Comparison of ENCODE assay signal across 1 cellular context in genomic region chr11:66902486-66903177, GRCh38.
TF ChIP-seq lines count a peak whose summit lies in the region.

No MANE protein-coding gene starts in this region.

TF ChIP-seq in HepG2, 621 proteins besides CTCF, POLR2A, EP300 and RAD21 (continued from another document and continues in another):
- TF ChIP-seq ZNF235 (CRISPR knock-in tag; IDR thresholded peaks at IDR 0.05; ENCODE audit: borderline replicate concordance) (no peak), SIN3A (IDR thresholded peaks at IDR 0.05; ENCODE audit: borderline replicate concordance, low read depth, low read length) (no peak), MXD1 (CRISPR knock-in tag; IDR thresholded peaks at IDR 0.05) (no peak), XBP1 (CRISPR knock-in tag; IDR thresholded peaks at IDR 0.05) (no peak), ZNF709 (CRISPR knock-in tag; IDR thresholded peaks at IDR 0.05) (0 out of 2 replicates have a peak, but pooled peaks have one; percentile 23), NR2F2 (IDR thresholded peaks at IDR 0.05; ENCODE audit: borderline replicate concordance, low read depth) (no peak), ZHX1 (CRISPR knock-in tag; IDR thresholded peaks at IDR 0.05; ENCODE audit: low read depth) (no peak), ZNF563 (CRISPR knock-in tag; IDR thresholded peaks at IDR 0.05) (no peak), ZNF639 (CRISPR knock-in tag; conservative IDR thresholded peaks at IDR 0.05) (no peak), ZNF549 (CRISPR knock-in tag; IDR thresholded peaks at IDR 0.05) (no peak), ZNF790 (CRISPR knock-in tag; IDR thresholded peaks at IDR 0.05; ENCODE audit: borderline replicate concordance) (0 out of 2 replicates have a peak, but pooled peaks have one; percentile 59), PITX1 (CRISPR knock-in tag; IDR thresholded peaks at IDR 0.05) (no peak), SMAD3 (CRISPR knock-in tag; IDR thresholded peaks at IDR 0.05) (no peak), MYPOP (CRISPR knock-in tag; IDR thresholded peaks at IDR 0.05) (no peak), SRY (CRISPR knock-in tag; IDR thresholded peaks at IDR 0.05) (no peak), HOXA3 (CRISPR knock-in tag; IDR thresholded peaks at IDR 0.05) (peak; percentile 27; the same call in 1 of the 2 replicates), NFAT5 (CRISPR knock-in tag; IDR thresholded peaks at IDR 0.05) (no peak), ZNF121 (CRISPR knock-in tag; IDR thresholded peaks at IDR 0.05) (no peak), GATAD2A (CRISPR knock-in tag; IDR thresholded peaks at IDR 0.05) (no peak), ZNF605 (CRISPR knock-in tag; IDR thresholded peaks at IDR 0.05) (0 out of 2 replicates have a peak, but pooled peaks have one; percentile 1), CCAR2 (optimal IDR thresholded peaks at IDR 0.05; ENCODE audit: low read depth, low read length) (no peak), HMGA1 (CRISPR knock-in tag; conservative IDR thresholded peaks at IDR 0.05) (no peak), ZBTB33 (CRISPR knock-in tag; IDR thresholded peaks at IDR 0.05) (peak; percentile 90), GTF3A (CRISPR knock-in tag; conservative IDR thresholded peaks at IDR 0.05) (no peak), GATA4 (IDR thresholded peaks at IDR 0.05; ENCODE audit: borderline replicate concordance, low read depth) (no peak), GRHL1 (CRISPR knock-in tag; conservative IDR thresholded peaks at IDR 0.05) (no peak), HDAC2 (CRISPR knock-in tag; IDR thresholded peaks at IDR 0.05) (no peak), ZFP36 (IDR thresholded peaks at IDR 0.05; ENCODE audit: borderline replicate concordance, low read depth, low read length, partially characterized antibody) (no peak), AFF4 (CRISPR knock-in tag; IDR thresholded peaks at IDR 0.05) (no peak), ZNF609 (CRISPR knock-in tag; IDR thresholded peaks at IDR 0.05; ENCODE audit: borderline replicate concordance) (no peak), CBX5 (CRISPR knock-in tag; IDR thresholded peaks at IDR 0.05; ENCODE audit: borderline replicate concordance) (no peak), ZFP41 (CRISPR knock-in tag; IDR thresholded peaks at IDR 0.05; ENCODE audit: borderline replicate concordance) (no peak), ZKSCAN1 (IDR thresholded peaks at IDR 0.05; ENCODE audit: low read length) (no peak), CHD4 (IDR thresholded peaks at IDR 0.05; ENCODE audit: borderline replicate concordance, low read length) (no peak)
